8 cellular contexts compared by ENCODE assay signal in genomic region chr17:82213251-82214011, GRCh38. TPM values are rescaled to one million over a fixed set of nuclear protein-coding genes. Genes with fewer than 3 reads are reported as not detected.
DNase-seq lines count a peak whose midpoint lies in the region; ATAC-seq lines count a peak whose summit lies in the region.

No MANE protein-coding gene starts in this region.

- H3K36me3 Mint-ChIP-seq in activated CD4-positive, alpha-beta T cell treated with anti-CD3 and anti-CD28 coated beads, Interleukin-2, amount 10 ng/mL, durations not matched to agents 24 days and 14 days (ENCODE audit: low read depth): no peaks in the 10 kb centered on the region

- H3K4me3 Mint-ChIP-seq in activated CD4-positive, alpha-beta T cell treated with anti-CD3 and anti-CD28 coated beads, Interleukin-2, amount 10 ng/mL, durations not matched to agents 24 days and 14 days: peak overlapping the region; percentile 82

- H3K4me1 Mint-ChIP-seq in activated CD4-positive, alpha-beta T cell treated with anti-CD3 and anti-CD28 coated beads, Interleukin-2, amount 10 ng/mL, durations not matched to agents 24 days and 14 days: peaks cover 35% of the 10 kb centered on the region

- H3K27ac Mint-ChIP-seq in activated CD4-positive, alpha-beta T cell treated with anti-CD3 and anti-CD28 coated beads, Interleukin-2, amount 10 ng/mL, durations not matched to agents 24 days and 14 days: peak overlapping the region; percentile 91

- ATAC-seq in GM21528 (IDR thresholded peaks at IDR 0.05; ENCODE audit: low FRiP score, unreplicated experiment) (peak; percentile 18), HG03045 (IDR thresholded peaks at IDR 0.05; ENCODE audit: unreplicated experiment) (no peak)

- DNase-seq in COLO668 (lab: John Stamatoyannopoulos, UW; ENCODE audit: unreplicated experiment) (peak; percentile 26), NCI-H1092 (lab: John Stamatoyannopoulos, UW) (peak; percentile 15), lung microvascular endothelial cell (ENCODE audit: low read depth in 2 of 2) (peak; percentile 64 to 71)
- DNase-seq in activated CD4-positive, alpha-beta T cell treated with anti-CD3 and anti-CD28 coated beads, Interleukin-2, amount 10 ng/mL, durations not matched to agents 24 days and 14 days: peak; percentile 82
- peak; percentile 55 for DNase-seq in effector CD4-positive, alpha-beta T cell
- DNase-seq in stimulated activated CD8-positive, alpha-beta memory T cell treated with anti-CD3 and anti-CD28 coated beads, Interleukin-4, amount 100 ng/mL, for 48 hours: peak; percentile 81

- H3K27me3 Mint-ChIP-seq in activated CD4-positive, alpha-beta T cell treated with anti-CD3 and anti-CD28 coated beads, Interleukin-2, amount 10 ng/mL, durations not matched to agents 24 days and 14 days: no peaks in the 10 kb centered on the region

- intact Hi-C loops in activated CD4-positive, alpha-beta T cell treated with anti-CD3 and anti-CD28 coated beads, Interleukin-2, amount 10 ng/mL, durations not matched to agents 24 days and 14 days (cut with micrococcal nuclease): loop anchor here (2.0 kb wide), 1 partner anchor 15 kb away; the partner anchor contains the start of gene SLC16A3

- no peaks in the 10 kb centered on the region for H3K9me3 Mint-ChIP-seq in activated CD4-positive, alpha-beta T cell treated with anti-CD3 and anti-CD28 coated beads, Interleukin-2, amount 10 ng/mL, durations not matched to agents 24 days and 14 days

RNA-seq across cellular contexts. Expression of gene CCDC57, which starts 0.8 kb away (rescaled TPM):
- 56.0 and 58.4 TPM in 2 replicates for total RNA-seq in activated CD4-positive, alpha-beta T cell treated with anti-CD3 and anti-CD28 coated beads, Interleukin-2, amount 10 ng/mL, durations not matched to agents 24 days and 14 days
- 2.0 and 3.4 TPM in 2 replicates for total RNA-seq in lung microvascular endothelial cell

RNA-seq across cellular contexts. Expression of gene SLC16A3, which starts 15.4 kb away (rescaled TPM):
- total RNA-seq in activated CD4-positive, alpha-beta T cell treated with anti-CD3 and anti-CD28 coated beads, Interleukin-2, amount 10 ng/mL, durations not matched to agents 24 days and 14 days: 162 and 171 TPM in 2 replicates
- 67.8 and 135 TPM in 2 replicates for total RNA-seq in lung microvascular endothelial cell

Comparison
In these comparisons a context has a peak if more than half of its experiments do, and no peak if none do; other contexts are left out.
1. DNase-seq: peak in every context shown above with its lines; median percentile 82 in activated CD4-positive, alpha-beta T cell treated with anti-CD3 and anti-CD28 coated beads, Interleukin-2, amount 10 ng/mL, durations not matched to agents 24 days and 14 days; 81 in stimulated activated CD8-positive, alpha-beta memory T cell treated with anti-CD3 and anti-CD28 coated beads, Interleukin-4, amount 100 ng/mL, for 48 hours; 68 in lung microvascular endothelial cell; 55 in effector CD4-positive, alpha-beta T cell; 26 in COLO668; 15 in NCI-H1092.
2. RNA of gene CCDC57, which starts 0.8 kb away (total RNA-seq): 56.0 to 58.4 TPM in activated CD4-positive, alpha-beta T cell treated with anti-CD3 and anti-CD28 coated beads, Interleukin-2, amount 10 ng/mL, durations not matched to agents 24 days and 14 days; 2.0 to 3.4 TPM in lung microvascular endothelial cell; every median in the first group is over 10 times any median in the second.